Comparison of ENCODE assay signal across 13 cellular contexts in genomic region chr1:44946720-44947059, GRCh38. TPM values are rescaled to one million over a fixed set of nuclear protein-coding genes. Genes with fewer than 3 reads are reported as not detected.
DNase-seq lines count a peak whose midpoint lies in the region; ATAC-seq and TF ChIP-seq lines count a peak whose summit lies in the region.
"Had no signal": no experiment of that assay in that cellular context is flagged by ENCODE, and none has a peak within 500 bp of the region (broad histone marks: within the 10 kb centered on the region; RNA-seq: fewer than 3 reads in every experiment).

No MANE protein-coding gene starts in this region.

- H3K36me3 ChIP-seq in parathyroid adenoma (ENCODE audit: control insufficient read depth, insufficient read depth, low read length) = no peaks in the 10 kb centered on the region
- no peaks in the 10 kb centered on the region for H3K36me3 ChIP-seq in aorta (ENCODE audit: control insufficient read depth in 1 of 2, insufficient read depth in 2 of 2, low read length in 1 of 2)

- no peak overlapping the region for H2AFZ ChIP-seq in parathyroid adenoma

- H3K27ac ChIP-seq in parathyroid adenoma (peak overlapping the region; percentile 54), aorta (ENCODE audit: low read depth in 1 of 2, low read length in 2 of 2) (peak overlapping the region; percentile 93 to 99)

- no peaks in the 10 kb centered on the region for H3K9me3 Mint-ChIP-seq in stimulated activated naive CD8-positive, alpha-beta T cell treated with anti-CD3 and anti-CD28 coated beads, Interleukin-15, Interleukin-2, amounts not matched to agents 100 ng/mL and 50 ng/mL, for 24 hours
- H3K9me3 Mint-ChIP-seq: activated T-cell treated with anti-CD3 and anti-CD28 coated beads, Interleukin-2, amount 50 U/mL, for 4 hours had no signal

- no peak overlapping the region for H3K4me3 ChIP-seq in parathyroid adenoma (ENCODE audit: low read depth, low read length)
- H3K4me3 ChIP-seq in aorta (ENCODE audit: low read length in 2 of 2) = no peak overlapping the region

- no peak overlapping the region for H3K4me2 ChIP-seq in parathyroid adenoma (ENCODE audit: low read length)

- no peak overlapping the region for H3K4me3 Mint-ChIP-seq in stimulated activated naive CD8-positive, alpha-beta T cell treated with anti-CD3 and anti-CD28 coated beads, Interleukin-15, Interleukin-2, amounts not matched to agents 100 ng/mL and 50 ng/mL, for 24 hours
- H3K4me3 Mint-ChIP-seq: activated T-cell treated with anti-CD3 and anti-CD28 coated beads, Interleukin-2, amount 50 U/mL, for 4 hours had no signal

- H3K9me3 ChIP-seq in parathyroid adenoma (ENCODE audit: control insufficient read depth, low read length) (no peaks in the 10 kb centered on the region), aorta (ENCODE audit: control insufficient read depth, low read length) (no peaks in the 10 kb centered on the region)

- ATAC-seq in stimulated activated naive CD8-positive, alpha-beta T cell treated with anti-CD3 and anti-CD28 coated beads, Interleukin-15, Interleukin-2, amounts not matched to agents 100 U/mL and 50 U/mL, for 24 hours = no peak
- ATAC-seq in aorta (ENCODE audit: low FRiP score) = peak; percentile 7
- ATAC-seq in GM21576 (IDR thresholded peaks at IDR 0.05; ENCODE audit: unreplicated experiment) = no peak
- ATAC-seq: activated T-cell treated with anti-CD3 and anti-CD28 coated beads, Interleukin-2, amount 50 U/mL, for 4 hours; HCT116 had no signal

- 9 to 11% methylated on average over 1 of the region's 1 CpG for WGBS in aorta, 2 donors

- H3K36me3 Mint-ChIP-seq in stimulated activated naive CD8-positive, alpha-beta T cell treated with anti-CD3 and anti-CD28 coated beads, Interleukin-15, Interleukin-2, amounts not matched to agents 100 ng/mL and 50 ng/mL, for 24 hours (ENCODE audit: low read depth) = peaks cover 13% of the 10 kb centered on the region

- H3K4me1 ChIP-seq in parathyroid adenoma = peaks cover 8% of the 10 kb centered on the region
- peaks cover 5 to 8% of the 10 kb centered on the region in 2 donors for H3K4me1 ChIP-seq in aorta (ENCODE audit: control insufficient read depth in 1 of 2, insufficient read depth in 2 of 2, low read length in 2 of 2)

- intact Hi-C loops in aorta (cut with DNase I) = no loop called here

- H3K4me1 Mint-ChIP-seq in stimulated activated naive CD8-positive, alpha-beta T cell treated with anti-CD3 and anti-CD28 coated beads, Interleukin-15, Interleukin-2, amounts not matched to agents 100 ng/mL and 50 ng/mL, for 24 hours (ENCODE audit: low read depth) = peaks cover 27% of the 10 kb centered on the region

- H3K27me3 Mint-ChIP-seq in stimulated activated naive CD8-positive, alpha-beta T cell treated with anti-CD3 and anti-CD28 coated beads, Interleukin-15, Interleukin-2, amounts not matched to agents 100 ng/mL and 50 ng/mL, for 24 hours = no peaks in the 10 kb centered on the region

- no peaks in the 10 kb centered on the region for H3K79me2 ChIP-seq in parathyroid adenoma

- H3K27me3 ChIP-seq in parathyroid adenoma (ENCODE audit: control insufficient read depth, insufficient read depth, low read length) (no peaks in the 10 kb centered on the region), aorta (ENCODE audit: control insufficient read depth in 1 of 2, insufficient read depth in 2 of 2, low read length in 1 of 2) (no peaks in the 10 kb centered on the region)

- H3K9ac ChIP-seq in parathyroid adenoma = no peak overlapping the region

- DNase-seq in stimulated activated naive CD8-positive, alpha-beta T cell treated with anti-CD3 and anti-CD28 coated beads, Interleukin-15, Interleukin-2, amounts not matched to agents 100 U/mL and 50 U/mL, for 24 hours = no peak
- DNase-seq in dedifferentiated amniotic fluid mesenchymal stem cell (ENCODE audit: extremely low spot score) (peak; percentile 15), aorta (no peak), DMS53 treated with DMSO at 0.1 percent for 48 hours (lab: John Stamatoyannopoulos, UW; ENCODE audit: unreplicated experiment) (no peak), medulla oblongata (ENCODE audit: extremely low spot score) (no peak)
- DNase-seq: activated T-cell treated with anti-CD3 and anti-CD28 coated beads, Interleukin-2, amount 50 U/mL, for 4 hours; AML-193; NCI-H510A treated with DMSO at 0.1 percent for 48 hours; stimulated activated CD4-positive, alpha-beta T cell treated with anti-CD3 and anti-CD28 coated beads, Interleukin-12 subunit alpha, Interleukin-12 subunit beta, amount 100 ng/mL, for 4 hours had no signal

- no peak for TF ChIP-seq CTCF in parathyroid adenoma (IDR thresholded peaks at IDR 0.05)

- H3K27ac Mint-ChIP-seq in stimulated activated naive CD8-positive, alpha-beta T cell treated with anti-CD3 and anti-CD28 coated beads, Interleukin-15, Interleukin-2, amounts not matched to agents 100 ng/mL and 50 ng/mL, for 24 hours = peak overlapping the region; percentile 67

RNA-seq across cellular contexts. Expression of gene EIF2B3, which starts 39.7 kb away (rescaled TPM):
- 10 to 100 TPM; 17.5 to 24.6 TPM for total RNA-seq in aorta
- 10 to 100 TPM; 14.7 to 18.8 TPM for polyA plus RNA-seq in aorta
